In genomic region chr14:75660630-75661498, GRCh38 we compare ENCODE assay signal across 8 cellular contexts. TPM values are rescaled to one million over a fixed set of nuclear protein-coding genes. Genes with fewer than 3 reads are reported as not detected.
A peak's percentile ranks its signal among the peaks of the same experiment; 100 is the strongest.
DNase-seq lines count a peak whose midpoint lies in the region; ATAC-seq and TF ChIP-seq lines count a peak whose summit lies in the region.

Gene ERG28, minus strand, starts transcription at chr14:75660876. Its CDS starts 3,374 bp downstream, at chr14:75657502.
Gene TTLL5, plus strand, starts transcription at chr14:75661246. Its CDS starts 1,904 bp downstream, at chr14:75663150.

- no peaks in the 10 kb centered on the region for H3K9me3 ChIP-seq in T-helper 17 cell (ENCODE audit: control insufficient read depth, low read length, poor library complexity, severe bottlenecking)
- no peaks in the 10 kb centered on the region for H3K9me3 ChIP-seq in left ventricle myocardium inferior (replicated peaks)

- intact Hi-C loops in left ventricle myocardium inferior (cut with micrococcal nuclease): no loop called here

- H3K27me3 ChIP-seq in left ventricle myocardium inferior (ENCODE audit: low read depth): no peaks in the 10 kb centered on the region

- H3K4me1 ChIP-seq in left ventricle myocardium inferior (peaks cover 27% of the 10 kb centered on the region), urinary bladder (ENCODE audit: insufficient read depth) (peaks cover 1% of the 10 kb centered on the region)

- H3K36me3 Mint-ChIP-seq in T-helper 17 cell (ENCODE audit: low read depth) (peaks cover 2% of the 10 kb centered on the region), progenitor cell of endocrine pancreas (ENCODE audit: insufficient read depth) (peaks cover 2% of the 10 kb centered on the region)

- peak within 1 kb of the TSS; percentile 99 for H3K27ac Mint-ChIP-seq in T-helper 17 cell
- peak within 1 kb of the TSS; percentile 97 for H3K27ac Mint-ChIP-seq in progenitor cell of endocrine pancreas

- no peaks in the 10 kb centered on the region for H3K9me3 Mint-ChIP-seq in progenitor cell of endocrine pancreas (ENCODE audit: low read depth)

- ATAC-seq in HG02885 (IDR thresholded peaks at IDR 0.05; ENCODE audit: poor library complexity, unreplicated experiment) (peak; percentile 97), T-helper 17 cell (peak; percentile 95)

- TF ChIP-seq POLR2A in GM15510 (IDR thresholded peaks at IDR 0.05; ENCODE audit: borderline replicate concordance, extremely low read depth, insufficient read length): peak; percentile 92

- H3K27ac ChIP-seq in angular gyrus (ENCODE audit: low read depth, low read length) (peak within 1 kb of the TSS; percentile 87), left ventricle myocardium inferior (replicated peaks) (peak within 1 kb of the TSS; percentile 85), urinary bladder (ENCODE audit: low read depth) (peak within 1 kb of the TSS; percentile 76)

- H3K27me3 Mint-ChIP-seq in T-helper 17 cell (no peaks in the 10 kb centered on the region), progenitor cell of endocrine pancreas (no peaks in the 10 kb centered on the region)

- under 1% methylated on average over 60 of the region's 60 CpGs for WGBS in urinary bladder

- peak; percentile 99 for DNase-seq in NCI-H1694 treated with DMSO at 0.1 percent for 48 hours (lab: John Stamatoyannopoulos, UW)
- DNase-seq in T-helper 17 cell: peak; percentile 94 to 96 (median 96)
- DNase-seq in left ventricle myocardium inferior: peak; percentile 96
- peak; percentile 93 for DNase-seq in progenitor cell of endocrine pancreas (ENCODE audit: low spot score, unreplicated experiment)

- TF ChIP-seq CTCF in left ventricle myocardium inferior (IDR thresholded peaks at IDR 0.05; ENCODE audit: borderline replicate concordance): no peak
- no peak for TF ChIP-seq CTCF in progenitor cell of endocrine pancreas (IDR thresholded peaks at IDR 0.05; ENCODE audit: unreplicated experiment)

- H3K36me3 ChIP-seq in left ventricle myocardium inferior (peaks cover 22% of the 10 kb centered on the region), urinary bladder (ENCODE audit: insufficient read depth) (no peaks in the 10 kb centered on the region)

- H3K4me3 Mint-ChIP-seq in T-helper 17 cell: peak within 1 kb of the TSS; percentile 100
- peak within 1 kb of the TSS; percentile 94 for H3K4me3 Mint-ChIP-seq in progenitor cell of endocrine pancreas (ENCODE audit: low read depth)

- H3K4me1 Mint-ChIP-seq in T-helper 17 cell (peaks cover 14% of the 10 kb centered on the region), progenitor cell of endocrine pancreas (ENCODE audit: low read depth) (peaks cover 17% of the 10 kb centered on the region)

- peak within 1 kb of the TSS; percentile 91 for H3K4me3 ChIP-seq in left ventricle myocardium inferior
- H3K4me3 ChIP-seq in urinary bladder (ENCODE audit: low read depth, low read length): peak within 1 kb of the TSS; percentile 81

RNA-seq across cellular contexts. Expression of gene ERG28, which starts in this region (rescaled TPM):
- 1 to 10 TPM; 8.4 to 9.0 TPM for total RNA-seq in T-helper 17 cell
- 6.8 TPM for total RNA-seq in left ventricle myocardium inferior
- 27.8 and 28.6 TPM in 2 replicates for total RNA-seq in progenitor cell of endocrine pancreas
- total RNA-seq in urinary bladder: 6.7 TPM
- 14.4 TPM for polyA plus RNA-seq in urinary bladder

RNA-seq across cellular contexts. Expression of gene TTLL5, which starts in this region (rescaled TPM):
- total RNA-seq in T-helper 17 cell (10 to 100 TPM; 26.0 to 31.9 TPM), left ventricle myocardium inferior (16.3 TPM), progenitor cell of endocrine pancreas (51.9 and 56.2 TPM in 2 replicates), urinary bladder (46.4 TPM)
- 16.1 TPM for polyA plus RNA-seq in urinary bladder

Comparison
In these comparisons a context has a peak if more than half of its experiments do, and no peak if none do; other contexts are left out.
1. Peak in every context shown above with its lines: DNase-seq, ATAC-seq, H3K4me3 ChIP-seq and H3K27ac ChIP-seq.